14 cellular contexts compared by ENCODE assay signal in the genomic region with DNA sequence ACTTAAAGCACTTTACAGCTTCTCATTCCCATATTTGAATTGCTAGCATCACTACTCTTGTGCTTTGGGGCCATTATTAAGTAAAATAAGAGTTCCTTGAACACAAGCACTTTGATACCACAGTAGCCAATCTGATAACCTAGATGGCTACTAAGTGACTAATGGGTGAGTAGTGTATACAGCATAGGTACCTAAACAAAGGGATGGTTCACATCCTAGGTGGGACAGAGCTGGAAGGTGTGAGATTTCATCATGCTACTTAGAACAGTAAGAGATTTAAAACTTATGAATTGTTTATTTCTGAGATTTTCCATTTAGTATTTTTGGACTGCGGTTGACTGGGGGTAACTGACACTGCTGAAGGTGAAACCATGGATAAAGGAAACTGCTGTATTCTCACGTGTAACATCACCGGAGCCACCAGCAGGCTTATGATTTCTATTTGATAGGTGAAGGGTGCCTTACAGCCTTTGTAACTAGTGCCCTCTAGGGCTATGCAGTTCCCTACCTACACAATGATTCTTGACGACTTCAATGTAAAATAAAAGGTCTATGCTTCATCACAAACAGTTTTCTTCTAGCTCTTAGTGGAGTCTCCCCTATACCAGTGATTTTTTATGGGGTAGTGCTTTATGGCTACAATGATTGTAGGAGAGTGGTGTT. TPM values are rescaled to one million over a fixed set of nuclear protein-coding genes. Genes with fewer than 3 reads are reported as not detected.
DNase-seq lines count a peak whose midpoint lies in the region; ATAC-seq, FAIRE-seq and TF ChIP-seq lines count a peak whose summit lies in the region.
"Had no signal": no experiment of that assay in that cellular context is flagged by ENCODE, and none has a peak within 500 bp of the region (broad histone marks: within the 10 kb centered on the region; RNA-seq: fewer than 3 reads in every experiment).

No MANE protein-coding gene starts in this region.

- H3K36me3 Mint-ChIP-seq in immature natural killer cell, result no peaks in the 10 kb centered on the region

- no peak for TF ChIP-seq CTCF in gastrocnemius medialis (IDR thresholded peaks at IDR 0.05 in 4 of 5, conservative IDR thresholded peaks at IDR 0.05 in 1 of 5)

- in situ Hi-C loops in gastrocnemius medialis (cut with MboI; ENCODE audit: low sequenced_read_pairs in 4 of 4), result no loop called here

- peak; percentile 5 for DNase-seq in NK-92 treated with Interleukin-12 subunit alpha and Interleukin-12 subunit beta, amount 100 ng/mL, for 24 hours (lab: John Stamatoyannopoulos, UW)
- DNase-seq in NK-92 (lab: John Stamatoyannopoulos, UW; ENCODE audit: unreplicated experiment), result no peak
- peak; percentile 10 for DNase-seq in RPMI7951 (ENCODE audit: low read depth)
- peak in 2 of 3 donors; percentile 18 to 33 for DNase-seq in immature natural killer cell
- DNase-seq in gastrocnemius medialis, result no peak
- no peak for DNase-seq in frontal cortex (ENCODE audit: low spot score in 2 of 2)
- DNase-seq in NCI-H2171 treated with DMSO at 0.1 percent for 48 hours (lab: John Stamatoyannopoulos, UW), result no peak
- DNase-seq: activated T-cell treated with anti-CD3 and anti-CD28 coated beads, Interleukin-2, amount 50 U/mL, for 4 hours; brain microvascular endothelial cell; occipital lobe; uterus had no signal

- peaks cover 0 to 5% of the 10 kb centered on the region in 2 donors for H3K4me1 ChIP-seq in gastrocnemius medialis
- H3K4me1 ChIP-seq: uterus had no signal

- H3K9me3 Mint-ChIP-seq in immature natural killer cell, result no peaks in the 10 kb centered on the region
- H3K9me3 Mint-ChIP-seq: activated T-cell treated with anti-CD3 and anti-CD28 coated beads, Interleukin-2, amount 50 U/mL, for 4 hours had no signal

- peak overlapping the region in 2 of 5 donors; percentile 3 to 30 for H3K4me3 Mint-ChIP-seq in immature natural killer cell
- H3K4me3 Mint-ChIP-seq: activated T-cell treated with anti-CD3 and anti-CD28 coated beads, Interleukin-2, amount 50 U/mL, for 4 hours had no signal

- H3K27ac Mint-ChIP-seq in immature natural killer cell, result peak overlapping the region in 2 of 6 donors; percentile 3 to 15

- peaks cover 10 to 11% of the 10 kb centered on the region in 2 donors for H3K4me1 Mint-ChIP-seq in immature natural killer cell

- no peaks in the 10 kb centered on the region for H3K27me3 Mint-ChIP-seq in immature natural killer cell (ENCODE audit: low read depth in 3 of 3)

- H3K27me3 ChIP-seq in gastrocnemius medialis, result no peaks in the 10 kb centered on the region
- H3K27me3 ChIP-seq: brain microvascular endothelial cell, uterus had no signal

- FAIRE-seq in frontal cortex (lab: Jason Lieb, UNC), result no peak

- no peaks in the 10 kb centered on the region for H3K36me3 ChIP-seq in gastrocnemius medialis
- H3K36me3 ChIP-seq: brain microvascular endothelial cell, uterus had no signal

- peak; percentile 48 for ATAC-seq in GM18861 (IDR thresholded peaks at IDR 0.05; ENCODE audit: unreplicated experiment)
- ATAC-seq in gastrocnemius medialis, result no peak

- H3K27ac ChIP-seq in gastrocnemius medialis, result no peak overlapping the region
- H3K27ac ChIP-seq: brain microvascular endothelial cell, KMS-11, uterus had no signal

- H3K4me3 ChIP-seq in gastrocnemius medialis, result no peak overlapping the region
- H3K4me3 ChIP-seq: lung, uterus had no signal

- intact Hi-C loops in gastrocnemius medialis (cut with DNase I; ENCODE audit: low total_unique reads), result no loop called here

- TF ChIP-seq POLR2A in gastrocnemius medialis (IDR thresholded peaks at IDR 0.05), result no peak

- H3K9me3 ChIP-seq in gastrocnemius medialis, result no peaks in the 10 kb centered on the region
- H3K9me3 ChIP-seq: uterus had no signal

RNA-seq across cellular contexts. Expression of a gene that starts 22.1 kb away (rescaled TPM):
- 35.1 and 44.2 TPM in 2 replicates for total RNA-seq in RPMI7951 (2014; rRNA removed; shearing (Covaris generic))
- polyA plus RNA-seq in immature natural killer cell, result 1 to 10 TPM; 1.9 to 3.3 (median 3.0) TPM
- 100 to 1,000 TPM in 2 of 4 donors, 10 to 100 TPM in 2; 93.2 to 194 (median 119) TPM for total RNA-seq in gastrocnemius medialis
- total RNA-seq in frontal cortex, result 97.8 TPM

Comparison
In these comparisons a context has a peak if more than half of its experiments do, and no peak if none do; other contexts are left out.
1. DNase-seq: peak in NK-92 treated with Interleukin-12 subunit alpha and Interleukin-12 subunit beta, amount 100 ng/mL, for 24 hours (single experiment), RPMI7951 (single experiment) and immature natural killer cell (2 of 3); none in NK-92 (single experiment), gastrocnemius medialis (0 of 2), frontal cortex (0 of 2) and NCI-H2171 treated with DMSO at 0.1 percent for 48 hours (single experiment).